18 cellular contexts compared by ENCODE assay signal in the genomic region with DNA sequence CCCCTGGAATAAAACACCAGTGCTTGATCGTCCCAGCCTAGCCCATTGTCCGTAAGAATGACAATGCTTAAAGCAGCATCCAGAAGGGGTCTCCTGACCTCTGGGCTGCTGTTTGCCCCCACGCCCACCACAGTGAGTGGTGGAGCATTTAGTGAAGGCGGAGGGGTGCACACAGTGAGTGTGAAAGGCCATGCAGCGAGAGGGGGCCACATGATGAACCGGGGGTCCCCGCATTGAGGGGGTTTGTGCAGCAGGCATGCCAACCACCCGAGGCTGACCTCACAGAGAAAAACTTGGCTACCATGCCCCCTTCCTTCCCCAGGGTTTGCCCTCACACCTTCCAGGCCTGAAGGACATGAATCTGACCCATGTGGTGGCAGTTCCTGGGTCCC. TPM values are rescaled to one million over a fixed set of nuclear protein-coding genes. Genes with fewer than 3 reads are reported as not detected.
"Had no signal": no experiment of that assay in that cellular context is flagged by ENCODE, and none has a peak within 500 bp of the region (broad histone marks: within the 10 kb centered on the region; RNA-seq: fewer than 3 reads in every experiment).

No MANE protein-coding gene starts in this region.

- DNase-seq: activated CD4-positive, alpha-beta T cell treated with anti-CD3 and anti-CD28 coated beads for 36 hours; activated CD4-positive, alpha-beta T cell treated with anti-CD3 and anti-CD28 coated beads, Interleukin-2, amount 50 U/mL, for 48 hours; activated naive CD4-positive, alpha-beta T cell treated with Interleukin-2 at 50 U/mL for 16 hours; activated naive CD8-positive, alpha-beta T cell treated with anti-CD3 and anti-CD28 coated beads for 36 hours; activated T-cell treated with anti-CD3 and anti-CD28 coated beads, Interleukin-2, amount 50 U/mL, for 48 hours; effector CD8-positive, alpha-beta T cell; erythroblast; head of caudate nucleus; hypothalamus; left cardiac atrium; nephron progenitor cell; nucleus accumbens; stimulated activated CD4-positive, alpha-beta T cell treated with anti-CD3 and anti-CD28 coated beads, Interleukin-2, amount 100 ng/mL, for 48 hours; stimulated activated naive CD4-positive, alpha-beta T cell; T1000 had no signal

- H3K27ac ChIP-seq: vagina had no signal

- H3K4me3 ChIP-seq: vagina had no signal

- H3K27me3 ChIP-seq: vagina had no signal

- H3K4me1 ChIP-seq: vagina had no signal

- H3K36me3 ChIP-seq: vagina had no signal

- ATAC-seq: activated CD4-positive, alpha-beta T cell treated with anti-CD3 and anti-CD28 coated beads for 36 hours; left cardiac atrium; sciatic nerve had no signal

- H3K9me3 ChIP-seq: vagina had no signal

RNA-seq across cellular contexts. Expression of a gene that starts 28.4 kb away (rescaled TPM):
- total RNA-seq: activated CD4-positive, alpha-beta T cell treated with anti-CD3 and anti-CD28 coated beads for 36 hours; activated naive CD8-positive, alpha-beta T cell treated with anti-CD3 and anti-CD28 coated beads for 36 hours; T-helper 1 cell treated with Interleukin-12 subunit alpha and Interleukin-12 subunit beta and Interleukin-4 antibody, amounts not matched to agents 30 ng/mL and 1 ng/mL, for 36 hours had no signal
